In the genomic region with DNA sequence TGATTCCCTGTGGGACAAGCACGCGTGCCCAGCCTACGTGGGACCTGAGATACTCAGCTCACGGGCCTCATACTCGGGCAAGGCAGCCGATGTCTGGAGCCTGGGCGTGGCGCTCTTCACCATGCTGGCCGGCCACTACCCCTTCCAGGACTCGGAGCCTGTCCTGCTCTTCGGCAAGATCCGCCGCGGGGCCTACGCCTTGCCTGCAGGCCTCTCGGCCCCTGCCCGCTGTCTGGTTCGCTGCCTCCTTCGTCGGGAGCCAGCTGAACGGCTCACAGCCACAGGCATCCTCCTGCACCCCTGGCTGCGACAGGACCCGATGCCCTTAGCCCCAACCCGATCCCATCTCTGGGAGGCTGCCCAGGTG, we compare ENCODE assay signal across 1 cellular context.
A peak's percentile ranks its signal among the peaks of the same experiment; 100 is the strongest.
TF ChIP-seq lines count a peak whose summit lies in the region.

No MANE protein-coding gene starts in this region.

TF ChIP-seq in K562, 482 proteins besides CTCF, POLR2A, EP300 and RAD21:
- no peak for TF ChIP-seq PRMT5 (CRISPR knock-in tag; IDR thresholded peaks at IDR 0.05)
- no peak for TF ChIP-seq RUNX1 (IDR thresholded peaks at IDR 0.05; ENCODE audit: low read depth)
- TF ChIP-seq RBFOX2 (IDR thresholded peaks at IDR 0.05; ENCODE audit: low read depth, low read length), result peak; percentile 85
- TF ChIP-seq, protein P1, sequence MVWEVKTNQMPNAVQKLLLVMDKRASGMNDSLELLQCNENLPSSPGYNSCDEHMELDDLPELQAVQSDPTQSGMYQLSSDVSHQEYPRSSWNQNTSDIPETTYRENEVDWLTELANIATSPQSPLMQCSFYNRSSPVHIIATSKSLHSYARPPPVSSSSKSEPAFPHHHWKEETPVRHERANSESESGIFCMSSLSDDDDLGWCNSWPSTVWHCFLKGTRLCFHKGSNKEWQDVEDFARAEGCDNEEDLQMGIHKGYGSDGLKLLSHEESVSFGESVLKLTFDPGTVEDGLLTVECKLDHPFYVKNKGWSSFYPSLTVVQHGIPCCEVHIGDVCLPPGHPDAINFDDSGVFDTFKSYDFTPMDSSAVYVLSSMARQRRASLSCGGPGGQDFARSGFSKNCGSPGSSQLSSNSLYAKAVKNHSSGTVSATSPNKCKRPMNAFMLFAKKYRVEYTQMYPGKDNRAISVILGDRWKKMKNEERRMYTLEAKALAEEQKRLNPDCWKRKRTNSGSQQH (CRISPR knock-in tag; IDR thresholded peaks at IDR 0.05), result no peak
- no peak for TF ChIP-seq GTF2A2 (tag; IDR thresholded peaks at IDR 0.05)
- no peak for TF ChIP-seq JUND (IDR thresholded peaks at IDR 0.05; ENCODE audit: borderline replicate concordance, low read depth, low read length)
- no peak for TF ChIP-seq JUND (tag; IDR thresholded peaks at IDR 0.05; ENCODE audit: borderline replicate concordance, low read depth, low read length)
- peak; percentile 85 for TF ChIP-seq POLR2G (IDR thresholded peaks at IDR 0.05; ENCODE audit: low read depth, low read length)
- peak; percentile 36 for TF ChIP-seq FIP1L1 (IDR thresholded peaks at IDR 0.05; ENCODE audit: low read depth, low read length, poor library complexity, severe bottlenecking)
- no peak for TF ChIP-seq TBL1XR1 (IDR thresholded peaks at IDR 0.05; ENCODE audit: low read length in 2 of 2)
- TF ChIP-seq, protein P2, sequence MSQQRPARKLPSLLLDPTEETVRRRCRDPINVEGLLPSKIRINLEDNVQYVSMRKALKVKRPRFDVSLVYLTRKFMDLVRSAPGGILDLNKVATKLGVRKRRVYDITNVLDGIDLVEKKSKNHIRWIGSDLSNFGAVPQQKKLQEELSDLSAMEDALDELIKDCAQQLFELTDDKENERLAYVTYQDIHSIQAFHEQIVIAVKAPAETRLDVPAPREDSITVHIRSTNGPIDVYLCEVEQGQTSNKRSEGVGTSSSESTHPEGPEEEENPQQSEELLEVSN (IDR thresholded peaks at IDR 0.05; ENCODE audit: borderline replicate concordance in 1 of 2, extremely low read depth in 1 of 2, insufficient read depth in 1 of 2, insufficient read length in 1 of 2, low read depth in 1 of 2, low read length in 1 of 2, poor library complexity in 1 of 2, severe bottlenecking in 1 of 2), result no peak
- no peak for TF ChIP-seq ZFP1 (CRISPR knock-in tag; IDR thresholded peaks at IDR 0.05)
- TF ChIP-seq, protein P3, sequence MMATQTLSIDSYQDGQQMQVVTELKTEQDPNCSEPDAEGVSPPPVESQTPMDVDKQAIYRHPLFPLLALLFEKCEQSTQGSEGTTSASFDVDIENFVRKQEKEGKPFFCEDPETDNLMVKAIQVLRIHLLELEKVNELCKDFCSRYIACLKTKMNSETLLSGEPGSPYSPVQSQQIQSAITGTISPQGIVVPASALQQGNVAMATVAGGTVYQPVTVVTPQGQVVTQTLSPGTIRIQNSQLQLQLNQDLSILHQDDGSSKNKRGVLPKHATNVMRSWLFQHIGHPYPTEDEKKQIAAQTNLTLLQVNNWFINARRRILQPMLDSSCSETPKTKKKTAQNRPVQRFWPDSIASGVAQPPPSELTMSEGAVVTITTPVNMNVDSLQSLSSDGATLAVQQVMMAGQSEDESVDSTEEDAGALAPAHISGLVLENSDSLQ (IDR thresholded peaks at IDR 0.05), result no peak
- TF ChIP-seq MYC (IDR thresholded peaks at IDR 0.05; ENCODE audit: low read depth, low read length), result no peak
- no peak for TF ChIP-seq MYC (CRISPR knock-in tag; IDR thresholded peaks at IDR 0.05; ENCODE audit: borderline replicate concordance, low read depth)
- TF ChIP-seq ZNF143 (CRISPR knock-in tag; IDR thresholded peaks at IDR 0.05), result peak; percentile 17; the same call in 1 of the 2 replicates
- TF ChIP-seq PURB (CRISPR knock-in tag; IDR thresholded peaks at IDR 0.05; ENCODE audit: low read depth), result no peak
- TF ChIP-seq, protein P4, sequence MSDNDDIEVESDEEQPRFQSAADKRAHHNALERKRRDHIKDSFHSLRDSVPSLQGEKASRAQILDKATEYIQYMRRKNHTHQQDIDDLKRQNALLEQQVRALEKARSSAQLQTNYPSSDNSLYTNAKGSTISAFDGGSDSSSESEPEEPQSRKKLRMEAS (CRISPR knock-in tag; IDR thresholded peaks at IDR 0.05), result no peak
- TF ChIP-seq RBM22 (IDR thresholded peaks at IDR 0.05; ENCODE audit: low read depth, low read length, poor library complexity, severe bottlenecking), result peak; percentile 84
- TF ChIP-seq, protein P5, sequence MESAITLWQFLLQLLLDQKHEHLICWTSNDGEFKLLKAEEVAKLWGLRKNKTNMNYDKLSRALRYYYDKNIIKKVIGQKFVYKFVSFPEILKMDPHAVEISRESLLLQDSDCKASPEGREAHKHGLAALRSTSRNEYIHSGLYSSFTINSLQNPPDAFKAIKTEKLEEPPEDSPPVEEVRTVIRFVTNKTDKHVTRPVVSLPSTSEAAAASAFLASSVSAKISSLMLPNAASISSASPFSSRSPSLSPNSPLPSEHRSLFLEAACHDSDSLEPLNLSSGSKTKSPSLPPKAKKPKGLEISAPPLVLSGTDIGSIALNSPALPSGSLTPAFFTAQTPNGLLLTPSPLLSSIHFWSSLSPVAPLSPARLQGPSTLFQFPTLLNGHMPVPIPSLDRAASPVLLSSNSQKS (CRISPR knock-in tag; IDR thresholded peaks at IDR 0.05), result no peak
- TF ChIP-seq SAP30 (IDR thresholded peaks at IDR 0.05; ENCODE audit: borderline replicate concordance, insufficient read depth, low read depth, low read length, poor library complexity, severe bottlenecking), result peak; percentile 7
- TF ChIP-seq KLF16 (IDR thresholded peaks at IDR 0.05), result no peak
